Comparison of ENCODE assay signal across 19 cellular contexts in the genomic region with DNA sequence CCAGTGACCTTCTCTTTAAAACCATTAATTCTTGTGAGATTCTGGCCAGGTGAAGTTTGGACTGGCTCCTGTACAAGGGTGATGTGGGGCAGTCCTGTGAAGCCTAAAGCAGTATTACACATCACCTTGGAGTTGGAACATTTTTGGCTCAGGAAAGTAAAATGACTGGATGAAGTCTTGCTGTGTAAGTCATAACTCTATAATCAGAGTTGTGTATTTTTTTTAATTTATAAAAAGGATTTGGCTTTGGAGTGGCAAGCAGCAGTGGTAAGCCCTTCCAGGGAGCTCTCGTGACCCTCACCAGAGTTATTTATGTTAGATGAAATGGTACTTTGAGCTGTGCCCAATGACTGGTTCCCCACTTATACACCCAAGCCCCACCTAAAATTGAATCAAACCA.
"Had no signal": no experiment of that assay in that cellular context is flagged by ENCODE, and none has a peak within 500 bp of the region (broad histone marks: within the 10 kb centered on the region; RNA-seq: fewer than 3 reads in every experiment).

No MANE protein-coding gene starts in this region.

- H3K4me3 ChIP-seq: dorsolateral prefrontal cortex, gastroesophageal sphincter, mucosa of descending colon, psoas muscle, right lobe of liver, testis had no signal

- H3K4me3 Mint-ChIP-seq: naive thymus-derived CD8-positive, alpha-beta T cell; stimulated activated effector memory CD8-positive, alpha-beta T cell treated with anti-CD3 and anti-CD28 coated beads, Interleukin-12 subunit alpha, Interleukin-12 subunit beta, amount 100 ng/mL, for 72 hours; stimulated activated naive CD8-positive, alpha-beta T cell treated with anti-CD3 and anti-CD28 coated beads, Interleukin-15, Interleukin-2, amounts not matched to agents 100 ng/mL and 50 ng/mL, for 24 hours had no signal

- H3K27ac Mint-ChIP-seq: naive thymus-derived CD8-positive, alpha-beta T cell; stimulated activated effector memory CD8-positive, alpha-beta T cell treated with anti-CD3 and anti-CD28 coated beads, Interleukin-12 subunit alpha, Interleukin-12 subunit beta, amount 100 ng/mL, for 72 hours; stimulated activated naive CD8-positive, alpha-beta T cell treated with anti-CD3 and anti-CD28 coated beads, Interleukin-15, Interleukin-2, amounts not matched to agents 100 ng/mL and 50 ng/mL, for 24 hours had no signal

- ATAC-seq: gastroesophageal sphincter; left lobe of liver; mucosa of descending colon; naive thymus-derived CD8-positive, alpha-beta T cell; psoas muscle; right lobe of liver; stimulated activated effector memory CD8-positive, alpha-beta T cell treated with anti-CD3 and anti-CD28 coated beads, Interleukin-12 subunit alpha, Interleukin-12 subunit beta, amount 100 ng/mL, for 72 hours had no signal

- H3K4me1 Mint-ChIP-seq: naive thymus-derived CD8-positive, alpha-beta T cell; stimulated activated effector memory CD8-positive, alpha-beta T cell treated with anti-CD3 and anti-CD28 coated beads, Interleukin-12 subunit alpha, Interleukin-12 subunit beta, amount 100 ng/mL, for 72 hours had no signal

- H3K27me3 ChIP-seq: dorsolateral prefrontal cortex, gastroesophageal sphincter, neutrophil, right lobe of liver, testis had no signal

- H3K36me3 Mint-ChIP-seq: stimulated activated effector memory CD8-positive, alpha-beta T cell treated with anti-CD3 and anti-CD28 coated beads, Interleukin-12 subunit alpha, Interleukin-12 subunit beta, amount 100 ng/mL, for 72 hours had no signal

- H3K4me1 ChIP-seq: gastroesophageal sphincter, psoas muscle, right lobe of liver, testis had no signal

- DNase-seq: cortex of kidney; dorsolateral prefrontal cortex; effector CD8-positive, alpha-beta T cell; glutamatergic neuron; islet precursor cell; mucosa of descending colon; naive thymus-derived CD8-positive, alpha-beta T cell; psoas muscle; retina; right lobe of liver; stimulated activated CD4-positive, alpha-beta T cell treated with anti-CD3 and anti-CD28 coated beads, Interleukin-4, amount 100 ng/mL, for 1 hour; stimulated activated CD8-positive, alpha-beta memory T cell treated with anti-CD3 and anti-CD28 coated beads, Interleukin-4, amount 100 ng/mL, for 48 hours; testis; trophoblast cell had no signal

- H3K27me3 Mint-ChIP-seq: stimulated activated naive CD8-positive, alpha-beta T cell treated with anti-CD3 and anti-CD28 coated beads, Interleukin-15, Interleukin-2, amounts not matched to agents 100 ng/mL and 50 ng/mL, for 24 hours had no signal

- H3K36me3 ChIP-seq: gastroesophageal sphincter, neutrophil, right lobe of liver had no signal

- H3K9me3 ChIP-seq: gastroesophageal sphincter, mucosa of descending colon, neutrophil, psoas muscle, right lobe of liver, testis had no signal

- H3K9me3 Mint-ChIP-seq: stimulated activated naive CD8-positive, alpha-beta T cell treated with anti-CD3 and anti-CD28 coated beads, Interleukin-15, Interleukin-2, amounts not matched to agents 100 ng/mL and 50 ng/mL, for 24 hours had no signal

- H3K27ac ChIP-seq: dorsolateral prefrontal cortex, gastroesophageal sphincter, neutrophil, psoas muscle, right lobe of liver, testis had no signal
